Comparison of ENCODE assay signal across 14 cellular contexts in the genomic region with DNA sequence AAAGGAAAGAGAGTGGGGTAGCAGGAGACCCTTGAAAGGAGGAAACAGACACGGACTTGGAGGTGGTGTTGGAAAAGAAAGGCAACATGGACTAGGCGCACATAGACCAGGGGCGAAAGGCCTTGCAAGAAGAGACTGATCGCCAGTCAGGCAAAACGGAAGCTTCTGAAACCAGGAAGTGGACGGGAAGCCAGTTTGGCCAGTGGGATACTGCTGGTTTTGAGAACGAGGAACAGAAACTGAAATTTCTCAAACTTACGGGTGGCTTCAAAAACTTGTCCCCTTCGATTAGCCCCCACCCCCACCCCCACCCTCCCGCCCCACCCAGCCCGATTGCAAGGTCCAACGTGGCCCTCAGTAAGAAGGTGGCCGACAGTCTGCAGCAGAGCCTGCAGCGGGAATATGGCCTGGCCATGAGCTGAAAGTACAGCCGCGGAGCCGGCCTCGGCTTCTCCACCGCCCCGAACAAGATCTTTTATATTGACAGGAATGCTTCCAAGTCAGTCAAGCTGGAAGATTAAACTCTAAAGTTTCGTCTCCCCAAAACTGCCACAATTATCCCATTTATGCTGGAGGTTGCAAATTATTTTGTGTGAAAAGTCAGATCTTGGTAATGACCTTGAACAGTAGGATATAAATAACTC.
DNase-seq lines count a peak whose midpoint lies in the region; ATAC-seq, FAIRE-seq and TF ChIP-seq lines count a peak whose summit lies in the region.
"Had no signal": no experiment of that assay in that cellular context is flagged by ENCODE, and none has a peak within 500 bp of the region (broad histone marks: within the 10 kb centered on the region; RNA-seq: fewer than 3 reads in every experiment).

No MANE protein-coding gene starts in this region.

- no peak overlapping the region for H3K4me2 ChIP-seq in K562 (ENCODE audit: insufficient read depth, low read length)

- in situ Hi-C loops in K562 (cut with MboI): no loop called here

- no peak for FAIRE-seq in K562 (lab: Jason Lieb, UNC)
- FAIRE-seq: GM12891 had no signal

- intact Hi-C loops in K562 (cut with micrococcal nuclease) (no loop called here), upper lobe of right lung (cut with DNase I) (no loop called here)

- 45% methylated on average over 17 of the region's 21 CpGs for WGBS in K562 (ENCODE audit: insufficient coverage, low coverage, missing lambda C conversion rate)

- TF ChIP-seq EP300 in K562 (IDR thresholded peaks at IDR 0.05; ENCODE audit: low read length): no peak

- TF ChIP-seq CTCF in K562 (IDR thresholded peaks at IDR 0.05 in 2 of 3, conservative IDR thresholded peaks at IDR 0.05 in 1 of 3; ENCODE audit: insufficient read depth in 2 of 3, low read depth in 1 of 3, low read length in 3 of 3) (no peak), upper lobe of right lung (IDR thresholded peaks at IDR 0.05) (no peak)

- no peaks in the 10 kb centered on the region for H3K9me1 ChIP-seq in K562 (ENCODE audit: control insufficient read depth, insufficient read depth, low read length)

- POLR2A ChIA-PET in K562 (lab: Yijun Ruan, JAX): no interaction called here

- H2AFZ ChIP-seq in K562 (ENCODE audit: low read depth, low read length): peak overlapping the region; percentile 63; the same call in 1 of the 2 replicates

- no peak for TF ChIP-seq POLR2A in K562 (conservative IDR thresholded peaks at IDR 0.05)

- CTCF ChIA-PET in K562 (lab: Yijun Ruan, JAX; ENCODE audit: low intra/inter-chr PET ratio): interaction anchor here (0.7 kb wide), 1 partner anchor 98 kb away, joined by 3 read pairs; no protein-coding TSS in a partner anchor

- DNase-seq in NOMO-1 treated with DMSO at 0.1 percent for 48 hours (lab: John Stamatoyannopoulos, UW; ENCODE audit: unreplicated experiment): peak; percentile 87
- DNase-seq in K562 (ENCODE audit: extremely low read depth in 1 of 4, low spot score in 3 of 4): no peak
- no peak for DNase-seq in upper lobe of right lung
- DNase-seq in HUDEP-2 (lab: John Stamatoyannopoulos, UW; ENCODE audit: unreplicated experiment in 76 of 76): no peak
- no peak for DNase-seq in HPDE6-E6E7 (ENCODE audit: extremely low spot score)
- DNase-seq: DMS79, NCI-H1048, NCI-H146, NCI-H2081 treated with DMSO at 0.1 percent for 48 hours, SIG-M5, T-helper 2 cell had no signal

- ATAC-seq in HG02885 (IDR thresholded peaks at IDR 0.05; ENCODE audit: poor library complexity, unreplicated experiment): peak; percentile 56
- ATAC-seq in K562: no peak
- peak; percentile 55 for ATAC-seq in upper lobe of right lung
- no peak for ATAC-seq in HG03280 (IDR thresholded peaks at IDR 0.05; ENCODE audit: unreplicated experiment)

- no TSS peak for BruUV-seq in K562 (replicated peaks; lab: Mats Ljungman, UMichigan)

- no peak overlapping the region for H3K27ac ChIP-seq in K562 (ENCODE audit: extremely low read depth, low read depth, low read length)
- H3K27ac ChIP-seq in upper lobe of right lung: no peak overlapping the region

- H4K20me1 ChIP-seq in K562 (replicated peaks; ENCODE audit: control insufficient read depth, insufficient read depth, low read length): no peaks in the 10 kb centered on the region

- no peaks in the 10 kb centered on the region for H3K36me3 ChIP-seq in K562 (ENCODE audit: control insufficient read depth, insufficient read depth, low read length)
- no peaks in the 10 kb centered on the region for H3K36me3 ChIP-seq in upper lobe of right lung

- H3K4me1 ChIP-seq in K562 (replicated peaks in 1 of 2; ENCODE audit: control insufficient read depth in 2 of 2, insufficient read depth in 2 of 2, low read length in 2 of 2): no peaks in the 10 kb centered on the region; a peak in 1 of 5 replicates
- H3K4me1 ChIP-seq in upper lobe of right lung: no peaks in the 10 kb centered on the region

- no peak for TF ChIP-seq RAD21 in K562 (CRISPR knock-in tag; conservative IDR thresholded peaks at IDR 0.05 in 1 of 2, IDR thresholded peaks at IDR 0.05 in 1 of 2)

- no peak overlapping the region for H3K4me3 ChIP-seq in K562
- no peak overlapping the region for H3K4me3 ChIP-seq in upper lobe of right lung

- H3K9me3 ChIP-seq in K562 (replicated peaks; ENCODE audit: control insufficient read depth, insufficient read depth, low read depth, low read length) (no peaks in the 10 kb centered on the region), upper lobe of right lung (peaks cover 8% of the 10 kb centered on the region)

- H3K27me3 ChIP-seq in K562 (ENCODE audit: control insufficient read depth in 2 of 2, insufficient read depth in 2 of 2, low read length in 2 of 2): no peaks in the 10 kb centered on the region; a peak in 1 of 5 replicates
- H3K27me3 ChIP-seq in upper lobe of right lung: no peaks in the 10 kb centered on the region

- H3K79me2 ChIP-seq in K562 (ENCODE audit: control insufficient read depth, insufficient read depth, low read length): no peaks in the 10 kb centered on the region

- no peak overlapping the region for H3K9ac ChIP-seq in K562 (ENCODE audit: insufficient read depth in 1 of 2, low read depth in 2 of 2, low read length in 2 of 2)

TF ChIP-seq in K562, 482 proteins besides CTCF, POLR2A, EP300 and RAD21:
- no peak for TF ChIP-seq RNF2 (IDR thresholded peaks at IDR 0.05)
- TF ChIP-seq SPI1 (IDR thresholded peaks at IDR 0.05; ENCODE audit: borderline replicate concordance, low read depth, low read length): peak; percentile 38; the same call in 1 of the 2 replicates
TF ChIP-seq in K562: peak in this region for 1.

Comparison
In these comparisons a context has a peak if more than half of its experiments do, and no peak if none do; other contexts are left out.
1. ATAC-seq: peak in HG02885 (single experiment) and upper lobe of right lung (single experiment); none in K562 (single experiment) and HG03280 (single experiment).